8 cellular contexts compared by ENCODE assay signal in the genomic region with DNA sequence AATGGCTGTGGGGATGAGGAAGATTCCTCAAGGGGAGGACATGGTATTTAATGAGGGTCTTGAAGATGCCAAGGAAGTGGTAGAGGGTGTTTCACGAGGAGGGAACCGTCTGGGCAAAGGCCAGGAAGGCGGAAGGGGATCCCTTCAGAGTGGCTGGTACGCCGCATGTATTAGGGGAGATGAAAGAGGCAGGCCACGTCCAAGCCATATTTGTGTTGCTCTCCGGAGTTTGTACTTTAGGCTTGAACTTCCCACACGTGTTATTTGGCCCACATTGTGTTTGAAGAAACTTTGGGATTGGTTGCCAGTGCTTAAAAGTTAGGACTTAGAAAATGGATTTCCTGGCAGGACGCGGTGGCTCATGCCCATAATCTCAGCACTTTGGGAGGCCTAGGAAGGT. TPM values are rescaled to one million over a fixed set of nuclear protein-coding genes. Genes with fewer than 3 reads are reported as not detected.
DNase-seq lines count a peak whose midpoint lies in the region; ATAC-seq lines count a peak whose summit lies in the region.

No MANE protein-coding gene starts in this region.

- peak overlapping the region; percentile 89 for H3K4me3 Mint-ChIP-seq in activated CD4-positive, alpha-beta T cell treated with anti-CD3 and anti-CD28 coated beads for 36 hours
- H3K4me3 Mint-ChIP-seq in activated T-helper 17 cell treated with anti-CD3 and anti-CD28 coated beads, Interleukin-2, amount 50 U/mL, for 72 hours = peak overlapping the region; percentile 100
- H3K4me3 Mint-ChIP-seq in immature natural killer cell = peak overlapping the region; percentile 97 to 98 (median 98)

- H3K27me3 Mint-ChIP-seq in activated CD4-positive, alpha-beta T cell treated with anti-CD3 and anti-CD28 coated beads for 36 hours = no peaks in the 10 kb centered on the region
- H3K27me3 Mint-ChIP-seq in activated T-helper 17 cell treated with anti-CD3 and anti-CD28 coated beads, Interleukin-2, amount 50 U/mL, for 72 hours = no peaks in the 10 kb centered on the region
- H3K27me3 Mint-ChIP-seq in immature natural killer cell (ENCODE audit: low read depth in 3 of 3) = peaks cover 0 to 4% (median 3%) of the 10 kb centered on the region in 3 donors

- H3K9ac ChIP-seq in subcutaneous abdominal adipose tissue (ENCODE audit: low read length in 5 of 5) = peak overlapping the region; percentile 79 to 93 (median 90)

- no peaks in the 10 kb centered on the region for H3K9me3 ChIP-seq in subcutaneous abdominal adipose tissue (ENCODE audit: control insufficient read depth in 5 of 5, low read length in 5 of 5)

- peak overlapping the region; percentile 91 for H3K27ac Mint-ChIP-seq in activated CD4-positive, alpha-beta T cell treated with anti-CD3 and anti-CD28 coated beads for 36 hours
- peak overlapping the region; percentile 97 for H3K27ac Mint-ChIP-seq in activated T-helper 17 cell treated with anti-CD3 and anti-CD28 coated beads, Interleukin-2, amount 50 U/mL, for 72 hours
- peak overlapping the region; percentile 80 to 96 (median 94) for H3K27ac Mint-ChIP-seq in immature natural killer cell

- H3K4me1 Mint-ChIP-seq in activated CD4-positive, alpha-beta T cell treated with anti-CD3 and anti-CD28 coated beads for 36 hours = peaks cover 17% of the 10 kb centered on the region
- peaks cover 8% of the 10 kb centered on the region for H3K4me1 Mint-ChIP-seq in activated T-helper 17 cell treated with anti-CD3 and anti-CD28 coated beads, Interleukin-2, amount 50 U/mL, for 72 hours
- peaks cover 22 to 24% of the 10 kb centered on the region in 2 donors for H3K4me1 Mint-ChIP-seq in immature natural killer cell

- ATAC-seq in activated CD4-positive, alpha-beta T cell treated with anti-CD3 and anti-CD28 coated beads for 36 hours = no peak
- no peak for ATAC-seq in activated T-helper 17 cell treated with anti-CD3 and anti-CD28 coated beads, Interleukin-2, amount 50 U/mL, for 72 hours (replicated peaks)
- ATAC-seq in GM21723 (IDR thresholded peaks at IDR 0.05; ENCODE audit: unreplicated experiment) = no peak

- no peaks in the 10 kb centered on the region for H3K36me3 ChIP-seq in subcutaneous abdominal adipose tissue (ENCODE audit: control insufficient read depth in 5 of 5, insufficient read depth in 5 of 5, low read length in 5 of 5)

- H3K36me3 Mint-ChIP-seq in activated CD4-positive, alpha-beta T cell treated with anti-CD3 and anti-CD28 coated beads for 36 hours (ENCODE audit: low read depth) = peaks cover 6% of the 10 kb centered on the region
- H3K36me3 Mint-ChIP-seq in activated T-helper 17 cell treated with anti-CD3 and anti-CD28 coated beads, Interleukin-2, amount 50 U/mL, for 72 hours (ENCODE audit: low read depth) = no peaks in the 10 kb centered on the region
- peaks cover 0 to 3% (median 0%) of the 10 kb centered on the region in 3 donors for H3K36me3 Mint-ChIP-seq in immature natural killer cell

- intact Hi-C loops in activated CD4-positive, alpha-beta T cell treated with anti-CD3 and anti-CD28 coated beads for 36 hours (cut with DNase I, micrococcal nuclease) = loop anchor here (5.0 to 10.0 kb wide), 6 partner anchors 86 to 1378 kb away; a partner anchor contains a TSS

- peaks cover 4 to 16% (median 13%) of the 10 kb centered on the region in 5 donors for H3K4me1 ChIP-seq in subcutaneous abdominal adipose tissue (ENCODE audit: control insufficient read depth in 5 of 5, insufficient read depth in 5 of 5, low read length in 5 of 5)

- H3K27me3 ChIP-seq in subcutaneous abdominal adipose tissue (ENCODE audit: control insufficient read depth in 5 of 5, insufficient read depth in 4 of 5, low read length in 5 of 5) = no peaks in the 10 kb centered on the region

- no peaks in the 10 kb centered on the region for H3K9me3 Mint-ChIP-seq in activated CD4-positive, alpha-beta T cell treated with anti-CD3 and anti-CD28 coated beads for 36 hours (ENCODE audit: low read depth)
- H3K9me3 Mint-ChIP-seq in activated T-helper 17 cell treated with anti-CD3 and anti-CD28 coated beads, Interleukin-2, amount 50 U/mL, for 72 hours = no peaks in the 10 kb centered on the region
- no peaks in the 10 kb centered on the region for H3K9me3 Mint-ChIP-seq in immature natural killer cell

- peak overlapping the region; percentile 90 to 98 (median 91) for H3K4me3 ChIP-seq in subcutaneous abdominal adipose tissue (ENCODE audit: low read depth in 1 of 5, low read length in 5 of 5)

- H3K27ac ChIP-seq in subcutaneous abdominal adipose tissue (ENCODE audit: low read depth, low read length) = peak overlapping the region; percentile 86

- DNase-seq in activated CD4-positive, alpha-beta T cell treated with anti-CD3 and anti-CD28 coated beads for 36 hours = no peak
- no peak for DNase-seq in activated CD4-positive, alpha-beta T cell treated with anti-CD3 and anti-CD28 coated beads for 4 hours
- DNase-seq in immature natural killer cell (no peak), NCI-H1694 treated with DMSO at 0.1 percent for 48 hours (lab: John Stamatoyannopoulos, UW) (no peak), germinal center (ENCODE audit: low spot score) (no peak)

- POLR2A ChIA-PET in activated CD4-positive, alpha-beta T cell treated with anti-CD3 and anti-CD28 coated beads for 36 hours (lab: Charles Lee) = no interaction called here

- CTCF ChIA-PET in activated CD4-positive, alpha-beta T cell treated with anti-CD3 and anti-CD28 coated beads for 36 hours (lab: Charles Lee) = interaction anchor here (0.6 to 1.5 kb wide), 3 partner anchors 39 to 186 kb away, joined by 3 to 6 read pairs (median 3); no protein-coding TSS in a partner anchor

RNA-seq across cellular contexts. Expression of a gene that starts 1.2 kb away (rescaled TPM):
- 10 to 100 TPM; 23.2 to 24.2 TPM for total RNA-seq in activated CD4-positive, alpha-beta T cell treated with anti-CD3 and anti-CD28 coated beads for 36 hours
- 10 to 100 TPM; 10.2 to 28.0 TPM for total RNA-seq in activated T-helper 17 cell treated with anti-CD3 and anti-CD28 coated beads, Interleukin-2, amount 50 U/mL, for 72 hours
- polyA plus RNA-seq in immature natural killer cell = 10 to 100 TPM; 46.3 to 68.9 (median 59.1) TPM

RNA-seq across cellular contexts. Expression of a gene that starts 22.9 kb away (rescaled TPM):
- not detected for total RNA-seq in activated CD4-positive, alpha-beta T cell treated with anti-CD3 and anti-CD28 coated beads for 36 hours
- not detected for total RNA-seq in activated T-helper 17 cell treated with anti-CD3 and anti-CD28 coated beads, Interleukin-2, amount 50 U/mL, for 72 hours
- polyA plus RNA-seq in immature natural killer cell = not detected
